ENCODE assay signal across 8 cellular contexts in genomic region chr14:32702571-32702970, GRCh38.
A peak's percentile ranks its signal among the peaks of the same experiment; 100 is the strongest.
DNase-seq lines count a peak whose midpoint lies in the region; ATAC-seq lines count a peak whose summit lies in the region.

No MANE protein-coding gene starts in this region.

- H3K4me3 ChIP-seq in NT2/D1 (ENCODE audit: insufficient read length, low read depth) = no peak overlapping the region
- peak overlapping the region in 1 of 2 donors; percentile 18 for H3K4me3 ChIP-seq in neuronal stem cell (ENCODE audit: low read length in 2 of 2)

- H3K27ac ChIP-seq in neuronal stem cell (replicated peaks; ENCODE audit: low read length) = no peak overlapping the region

- H3K4me2 ChIP-seq in neuronal stem cell (ENCODE audit: insufficient read depth, low read length, poor library complexity, severe bottlenecking) = peak overlapping the region; percentile 15

- H3K9ac ChIP-seq in NT2/D1 (ENCODE audit: insufficient read length, low read depth) = no peak overlapping the region
- no peak overlapping the region for H3K9ac ChIP-seq in neuronal stem cell (ENCODE audit: low read depth, low read length, poor library complexity)

- H3K27me3 ChIP-seq in NT2/D1 (ENCODE audit: insufficient read depth, insufficient read length) (no peaks in the 10 kb centered on the region), neuronal stem cell (ENCODE audit: control insufficient read depth in 3 of 3, insufficient read depth in 3 of 3, low read depth in 1 of 3, low read length in 3 of 3) (no peaks in the 10 kb centered on the region)

- H3K4me1 ChIP-seq in NT2/D1 (ENCODE audit: insufficient read depth, insufficient read length) (no peaks in the 10 kb centered on the region), neuronal stem cell (ENCODE audit: control insufficient read depth in 2 of 2, insufficient read depth in 1 of 2, low read depth in 1 of 2, low read length in 2 of 2) (peaks cover 5 to 20% of the 10 kb centered on the region in 2 donors)

- no peak overlapping the region for H2BK12ac ChIP-seq in neuronal stem cell (ENCODE audit: low read length)

- no peak overlapping the region for H2BK15ac ChIP-seq in neuronal stem cell (ENCODE audit: low read length)

- peak overlapping the region; percentile 48 for H4K8ac ChIP-seq in neuronal stem cell (ENCODE audit: low read depth, low read length)

- H2BK5ac ChIP-seq in neuronal stem cell (ENCODE audit: low read length) = no peak overlapping the region

- H2BK120ac ChIP-seq in neuronal stem cell (ENCODE audit: low read depth, low read length) = no peak overlapping the region

- ATAC-seq in GM21529 (IDR thresholded peaks at IDR 0.05; ENCODE audit: unreplicated experiment) (peak; percentile 89), esophagus mucosa (peak; percentile 69)

- peak overlapping the region; percentile 2 for H3K18ac ChIP-seq in neuronal stem cell (ENCODE audit: low read length)

- H3K9me3 ChIP-seq in NT2/D1 (ENCODE audit: insufficient read depth, low read length) = no peaks in the 10 kb centered on the region
- peaks cover 0 to 7% of the 10 kb centered on the region in 2 donors for H3K9me3 ChIP-seq in neuronal stem cell (replicated peaks in 1 of 2; ENCODE audit: control insufficient read depth in 2 of 2, insufficient read depth in 1 of 2, low read depth in 1 of 2, low read length in 2 of 2)

- no CpG with 5 or more reads among the region's 8 CpGs for WGBS in neuronal stem cell (ENCODE audit: extremely low coverage in 2 of 2, insufficient read length in 2 of 2, insufficient replicate concordance in 1 of 2), 2 donors

- H3K4ac ChIP-seq in neuronal stem cell (ENCODE audit: low read length) = no peak overlapping the region

- H4K91ac ChIP-seq in neuronal stem cell (ENCODE audit: low read depth, low read length, poor library complexity) = no peak overlapping the region

- H2AK5ac ChIP-seq in neuronal stem cell (ENCODE audit: low read depth, low read length) = no peak overlapping the region

- peak in 10 of 14 donors; percentile 37 to 81 (median 52) for DNase-seq in C1 segment of cervical spinal cord (lab: John Stamatoyannopoulos, UW)
- DNase-seq in NT2/D1 (ENCODE audit: low read depth, low spot score) = peak; percentile 25
- peak; percentile 47 for DNase-seq in neuronal stem cell (ENCODE audit: low spot score)
- no peak for DNase-seq in NCI-H2196 (lab: John Stamatoyannopoulos, UW; ENCODE audit: unreplicated experiment)
- no peak for DNase-seq in DMS 273 treated with DMSO at 0.1 percent for 48 hours (lab: John Stamatoyannopoulos, UW)
- no peak for DNase-seq in T-helper 9 cell

- H3K79me1 ChIP-seq in neuronal stem cell (ENCODE audit: low read depth, low read length) = no peaks in the 10 kb centered on the region

- no peak overlapping the region for H3K14ac ChIP-seq in neuronal stem cell (ENCODE audit: low read length)

- H3K23ac ChIP-seq in neuronal stem cell (ENCODE audit: low read depth, low read length, poor library complexity) = no peak overlapping the region

- H3K36me3 ChIP-seq in NT2/D1 (ENCODE audit: insufficient read depth, insufficient read length, low read length) (no peaks in the 10 kb centered on the region), neuronal stem cell (replicated peaks in 1 of 2; ENCODE audit: control insufficient read depth in 2 of 2, insufficient read depth in 2 of 2, low read length in 2 of 2) (no peaks in the 10 kb centered on the region)

- H2AFZ ChIP-seq in neuronal stem cell (ENCODE audit: low read length) = peak overlapping the region; percentile 46

Comparison
In these comparisons a context has a peak if more than half of its experiments do, and no peak if none do; other contexts are left out.
1. DNase-seq: peak in C1 segment of cervical spinal cord (10 of 14), NT2/D1 (single experiment) and neuronal stem cell (single experiment); none in NCI-H2196 (single experiment), DMS 273 treated with DMSO at 0.1 percent for 48 hours (single experiment) and T-helper 9 cell (single experiment).